Comparison of ENCODE assay signal across 15 cellular contexts in genomic region chr1:19442150-19443096, GRCh38. TPM values are rescaled to one million over a fixed set of nuclear protein-coding genes. Genes with fewer than 3 reads are reported as not detected.
DNase-seq lines count a peak whose midpoint lies in the region; ATAC-seq and TF ChIP-seq lines count a peak whose summit lies in the region.
"Had no signal": no experiment of that assay in that cellular context is flagged by ENCODE, and none has a peak within 500 bp of the region (broad histone marks: within the 10 kb centered on the region; RNA-seq: fewer than 3 reads in every experiment).

No MANE protein-coding gene starts in this region.

- no peaks in the 10 kb centered on the region for H3K36me3 Mint-ChIP-seq in chondrocyte (ENCODE audit: low read depth)

- DNase-seq in right atrium auricular region (ENCODE audit: low spot score) (no peak), left cardiac atrium (no peak), chondrocyte (ENCODE audit: low spot score) (no peak), uterus (no peak), medulla oblongata (ENCODE audit: extremely low spot score) (no peak), middle frontal gyrus (ENCODE audit: extremely low spot score, low spot score) (no peak)
- DNase-seq in activated CD4-positive, alpha-beta T cell treated with anti-CD3 and anti-CD28 coated beads, Interleukin-2, amount 50 U/mL, for 4 hours: no peak
- DNase-seq: activated effector memory CD4-positive, alpha-beta T cell treated with Interleukin-2 at 50 U/mL for 16 hours; Kasumi-1; left colon; stimulated activated naive CD8-positive, alpha-beta T cell treated with anti-CD3 and anti-CD28 coated beads, Interleukin-15, amount 100 ng/mL, for 72 hours; T1000 had no signal

- H3K4me1 Mint-ChIP-seq in chondrocyte (ENCODE audit: low read depth): peaks cover 95% of the 10 kb centered on the region

- H3K27ac ChIP-seq in right atrium auricular region (peak overlapping the region; percentile 49 to 59), muscle layer of duodenum (ENCODE audit: low read length) (peak overlapping the region; percentile 42), uterus (peak overlapping the region; percentile 74 to 92)
- H3K27ac ChIP-seq: C4-2B had no signal

- H3K36me3 ChIP-seq in right atrium auricular region: no peaks in the 10 kb centered on the region
- no peaks in the 10 kb centered on the region for H3K36me3 ChIP-seq in muscle layer of duodenum (ENCODE audit: control insufficient read depth in 1 of 2, insufficient read depth in 2 of 2, low read length in 2 of 2)
- H3K36me3 ChIP-seq in uterus: no peaks in the 10 kb centered on the region

- H3K27ac Mint-ChIP-seq in chondrocyte (ENCODE audit: unreplicated experiment): peak overlapping the region; percentile 93

- no peak for TF ChIP-seq CTCF in right atrium auricular region (IDR thresholded peaks at IDR 0.05)
- TF ChIP-seq CTCF in chondrocyte (IDR thresholded peaks at IDR 0.05): no peak
- no peak for TF ChIP-seq CTCF in uterus (IDR thresholded peaks at IDR 0.05)

- H3K9me3 ChIP-seq in right atrium auricular region (no peaks in the 10 kb centered on the region), muscle layer of duodenum (ENCODE audit: control insufficient read depth in 1 of 2, low read length in 2 of 2) (no peaks in the 10 kb centered on the region), uterus (no peaks in the 10 kb centered on the region)

- no peaks in the 10 kb centered on the region for H3K9me3 Mint-ChIP-seq in chondrocyte (ENCODE audit: low read depth)
- H3K9me3 Mint-ChIP-seq: stimulated activated naive CD8-positive, alpha-beta T cell treated with anti-CD3 and anti-CD28 coated beads, Interleukin-15, amount 100 ng/mL, for 72 hours had no signal

- H3K4me3 Mint-ChIP-seq in chondrocyte (ENCODE audit: unreplicated experiment): no peak overlapping the region
- H3K4me3 Mint-ChIP-seq: stimulated activated naive CD8-positive, alpha-beta T cell treated with anti-CD3 and anti-CD28 coated beads, Interleukin-15, amount 100 ng/mL, for 72 hours had no signal

- intact Hi-C loops in left cardiac atrium (cut with DNase I) (no loop called here), uterus (cut with DNase I; ENCODE audit: low total_unique reads) (no loop called here)

- H3K4me3 ChIP-seq in right atrium auricular region (no peak overlapping the region), muscle layer of duodenum (ENCODE audit: low read depth in 1 of 2, low read length in 2 of 2) (no peak overlapping the region), uterus (no peak overlapping the region)
- H3K4me3 ChIP-seq: GM12878 had no signal

- no peak for TF ChIP-seq POLR2A in uterus (IDR thresholded peaks at IDR 0.05)

- no peaks in the 10 kb centered on the region for H3K27me3 ChIP-seq in right atrium auricular region
- H3K27me3 ChIP-seq in muscle layer of duodenum (ENCODE audit: low read depth, low read length): no peaks in the 10 kb centered on the region
- H3K27me3 ChIP-seq in uterus: no peaks in the 10 kb centered on the region

- peaks cover 0 to 85% of the 10 kb centered on the region in 2 donors for H3K4me1 ChIP-seq in right atrium auricular region
- H3K4me1 ChIP-seq in muscle layer of duodenum (ENCODE audit: control insufficient read depth in 1 of 2, insufficient read depth in 2 of 2, low read length in 2 of 2): peaks cover 41 to 69% of the 10 kb centered on the region in 2 donors
- peaks cover 22 to 52% of the 10 kb centered on the region in 2 donors for H3K4me1 ChIP-seq in uterus

- no peak for ATAC-seq in left cardiac atrium
- ATAC-seq: GM12878; left colon; stimulated activated naive CD8-positive, alpha-beta T cell treated with anti-CD3 and anti-CD28 coated beads, Interleukin-15, amount 100 ng/mL, for 72 hours had no signal

- no peaks in the 10 kb centered on the region for H3K27me3 Mint-ChIP-seq in chondrocyte (ENCODE audit: low read depth)
- H3K27me3 Mint-ChIP-seq: stimulated activated naive CD8-positive, alpha-beta T cell treated with anti-CD3 and anti-CD28 coated beads, Interleukin-15, amount 100 ng/mL, for 72 hours had no signal

RNA-seq across cellular contexts. Expression of gene CAPZB, which starts 42.9 kb away (rescaled TPM):
- 100 to 1,000 TPM in 1 of 2 donors, 10 to 100 TPM in 1; 87.8 to 122 TPM for total RNA-seq in right atrium auricular region
- 100 to 1,000 TPM; 227 to 254 TPM for total RNA-seq in left cardiac atrium
- 285 to 353 TPM (median 352 TPM) in 3 replicates for total RNA-seq in chondrocyte
- total RNA-seq in uterus: 100 to 1,000 TPM in 3 of 4 donors, 10 to 100 TPM in 1; 94.4 to 281 (median 141) TPM
